8 cellular contexts compared by ENCODE assay signal in the genomic region with DNA sequence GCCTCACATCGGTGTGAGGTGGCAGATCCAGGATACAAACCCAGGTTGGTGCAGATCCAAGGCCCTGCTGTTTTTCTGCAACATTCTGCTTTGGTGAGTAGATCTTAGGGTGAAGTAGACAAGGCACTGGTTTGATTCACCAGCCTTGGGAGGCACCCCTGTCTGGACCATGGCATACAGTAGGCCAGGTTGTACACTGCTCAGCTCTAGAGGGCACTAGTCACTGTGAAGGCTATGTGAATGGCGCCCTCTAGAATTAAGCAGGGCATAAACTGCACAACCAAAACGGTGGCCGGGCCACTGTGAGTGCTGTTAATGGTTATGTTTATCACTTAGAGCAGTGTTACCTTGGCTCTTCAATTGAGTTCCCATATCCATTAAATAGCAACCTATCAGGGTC.
DNase-seq lines count a peak whose midpoint lies in the region; ATAC-seq, FAIRE-seq and TF ChIP-seq lines count a peak whose summit lies in the region.

No MANE protein-coding gene starts in this region.

- no TSS peak for BruUV-seq in IMR-90 (replicated peaks; lab: Mats Ljungman, UMichigan)

- H3K4me2 ChIP-seq in IMR-90 (ENCODE audit: low read depth, low read length): no peak overlapping the region

- TF ChIP-seq CTCF in IMR-90 (conservative IDR thresholded peaks at IDR 0.05; ENCODE audit: low read depth, low read length) (peak; percentile 70), fibroblast of the aortic adventitia (IDR thresholded peaks at IDR 0.05; ENCODE audit: insufficient read depth, low read length) (peak; percentile 54)

- H3K4me1 Mint-ChIP-seq in T-helper 2 cell treated with Interferon-gamma antibody and Interleukin-4, amounts not matched to agents 5 μg/mL and 100 μg/mL, for 36 hours (ENCODE audit: low read depth): peaks cover 16% of the 10 kb centered on the region

- H2BK120ac ChIP-seq in IMR-90 (ENCODE audit: low read depth, low read length): no peak overlapping the region

- H3K79me1 ChIP-seq in IMR-90 (ENCODE audit: low read depth in 1 of 2, low read length in 2 of 2): no peaks in the 10 kb centered on the region

- no peak overlapping the region for H3K4me3 ChIP-seq in IMR-90 (ENCODE audit: insufficient read depth, low read depth, low read length)
- H3K4me3 ChIP-seq in fibroblast of the aortic adventitia (ENCODE audit: low read depth, low read length): no peak overlapping the region

- no peak overlapping the region for H2BK15ac ChIP-seq in IMR-90 (ENCODE audit: low read depth, low read length)

- no peaks in the 10 kb centered on the region for H4K20me1 ChIP-seq in IMR-90 (ENCODE audit: insufficient read depth, low read length)

- no peaks in the 10 kb centered on the region for H3K27me3 Mint-ChIP-seq in T-helper 2 cell treated with Interferon-gamma antibody and Interleukin-4, amounts not matched to agents 5 μg/mL and 100 μg/mL, for 36 hours (ENCODE audit: low read depth)

- H3K36me3 ChIP-seq in IMR-90 (ENCODE audit: control insufficient read depth, insufficient read depth, low read length): no peaks in the 10 kb centered on the region

- no peak overlapping the region for H3K23ac ChIP-seq in IMR-90 (ENCODE audit: low read depth, low read length)

- H2BK20ac ChIP-seq in IMR-90 (ENCODE audit: low read depth, low read length): 0 out of 2 replicates have a peak overlapping the region, but pooled peaks have one; percentile 24

- H3K9me1 ChIP-seq in IMR-90 (ENCODE audit: insufficient read depth, low read length): peaks cover 3% of the 10 kb centered on the region; the same call in 1 of the 2 replicates

- no peak overlapping the region for H2BK5ac ChIP-seq in IMR-90 (ENCODE audit: low read depth, low read length, poor library complexity, severe bottlenecking)

- CTCF ChIA-PET in IMR-90 (lab: Yijun Ruan, JAX): interaction anchor here (0.6 to 1.7 kb wide), 6 partner anchors 205 to 274 kb away, joined by 3 to 5 read pairs (median 3); no protein-coding TSS in a partner anchor

- H4K8ac ChIP-seq in IMR-90 (ENCODE audit: low read depth in 2 of 2, low read length in 2 of 2): no peak overlapping the region

- POLR2A ChIA-PET in IMR-90 (lab: Charles Lee; ENCODE audit: unreplicated experiment): no interaction called here

- H2AK5ac ChIP-seq in IMR-90 (ENCODE audit: low read depth, low read length): no peak overlapping the region; the same call in 1 of the 2 replicates

- H3K27ac Mint-ChIP-seq in T-helper 2 cell treated with Interferon-gamma antibody and Interleukin-4, amounts not matched to agents 5 μg/mL and 100 μg/mL, for 36 hours: no peak overlapping the region

- H3K4me3 Mint-ChIP-seq in T-helper 2 cell treated with Interferon-gamma antibody and Interleukin-4, amounts not matched to agents 5 μg/mL and 100 μg/mL, for 36 hours: no peak overlapping the region

- no peaks in the 10 kb centered on the region for H3K9me3 Mint-ChIP-seq in T-helper 2 cell treated with Interferon-gamma antibody and Interleukin-4, amounts not matched to agents 5 μg/mL and 100 μg/mL, for 36 hours

- H3K9me3 ChIP-seq in IMR-90 (ENCODE audit: control insufficient read depth, insufficient read depth, low read length): no peaks in the 10 kb centered on the region

- H2AFZ ChIP-seq in IMR-90 (replicated peaks; ENCODE audit: low read length, poor library complexity): no peak overlapping the region

- FAIRE-seq in urothelium cell line (lab: Jason Lieb, UNC): no peak

- peaks cover 6% of the 10 kb centered on the region for H3K4me1 ChIP-seq in IMR-90 (ENCODE audit: control insufficient read depth, insufficient read depth, low read length)

- no peak overlapping the region for H3K18ac ChIP-seq in IMR-90 (ENCODE audit: low read depth, low read length)

- no peak overlapping the region for H3K4ac ChIP-seq in IMR-90 (ENCODE audit: low read depth, low read length)

- DNase-seq in NCI-H524 (lab: John Stamatoyannopoulos, UW): peak; percentile 22 to 56
- DNase-seq in NCI-H524 treated with DMSO at 0.1 percent for 48 hours (lab: John Stamatoyannopoulos, UW): no peak
- peak; percentile 36 for DNase-seq in IMR-90
- peak; percentile 38 for DNase-seq in T-helper 2 cell treated with Interferon-gamma antibody and Interleukin-4, amounts not matched to agents 5 μg/mL and 100 μg/mL, for 36 hours (ENCODE audit: low spot score)
- peak; percentile 44 for DNase-seq in fibroblast of the aortic adventitia (ENCODE audit: low read depth)
- DNase-seq in urothelium cell line (ENCODE audit: low spot score): peak; percentile 25

- H2AK9ac ChIP-seq in IMR-90 (replicated peaks; ENCODE audit: low read depth, low read length, poor library complexity): no peak overlapping the region

- intact Hi-C loops in IMR-90 (cut with micrococcal nuclease): no loop called here

- no peak for TF ChIP-seq POLR2A in IMR-90 (IDR thresholded peaks at IDR 0.05; ENCODE audit: low read depth, low read length)

- H3K36me3 Mint-ChIP-seq in T-helper 2 cell treated with Interferon-gamma antibody and Interleukin-4, amounts not matched to agents 5 μg/mL and 100 μg/mL, for 36 hours (ENCODE audit: low read depth): no peaks in the 10 kb centered on the region

- no peak overlapping the region for H4K5ac ChIP-seq in IMR-90 (ENCODE audit: low read depth, low read length)

- ATAC-seq in IMR-90 (ENCODE audit: low read depth): peak; percentile 71
- ATAC-seq in GM19455 (IDR thresholded peaks at IDR 0.05; ENCODE audit: unreplicated experiment): no peak
- no peak for ATAC-seq in GM18868 (IDR thresholded peaks at IDR 0.05; ENCODE audit: unreplicated experiment)

- dilution Hi-C loops in IMR-90 (cut with HindIII; ENCODE audit: low sequenced_read_pairs, unreplicated experiment): no loop called here

- H3K27me3 ChIP-seq in IMR-90 (ENCODE audit: control insufficient read depth, insufficient read depth, low read length): no peaks in the 10 kb centered on the region

- peak; percentile 59 for TF ChIP-seq RAD21 in IMR-90 (IDR thresholded peaks at IDR 0.05; ENCODE audit: low read length)

- no peak overlapping the region for H3K56ac ChIP-seq in IMR-90 (ENCODE audit: extremely low read depth, insufficient read depth, low read length)

- in situ Hi-C loops in IMR-90 (cut with MboI; ENCODE audit: low sequenced_read_pairs): loop anchor here (5.0 kb wide), 1 partner anchor 273 kb away; no protein-coding TSS in a partner anchor

- no peak overlapping the region for H3K14ac ChIP-seq in IMR-90 (replicated peaks; ENCODE audit: low read depth, low read length)

- H3K27ac ChIP-seq in IMR-90 (ENCODE audit: insufficient read depth, low read length): no peak overlapping the region

- no peak overlapping the region for H4K91ac ChIP-seq in IMR-90 (ENCODE audit: insufficient read depth, low read depth, low read length)

- no peak overlapping the region for H3K9ac ChIP-seq in IMR-90 (ENCODE audit: low read depth, low read length)

- WGBS in IMR-90 (ENCODE audit: extremely low coverage in 2 of 2, insufficient read length in 1 of 2), 2 experiments: no CpG with 5 or more reads among the region's 4 CpGs

TF ChIP-seq in IMR-90, 13 proteins besides CTCF, POLR2A, EP300 and RAD21:
- TF ChIP-seq SMC3 (IDR thresholded peaks at IDR 0.05; ENCODE audit: low read depth, low read length): peak; percentile 53
- TF ChIP-seq NFE2L2 (IDR thresholded peaks at IDR 0.05; ENCODE audit: low read depth, low read length): no peak
- TF ChIP-seq RCOR1 (IDR thresholded peaks at IDR 0.05; ENCODE audit: insufficient replicate concordance, low read length): no peak
- no peak for TF ChIP-seq BHLHE40 (IDR thresholded peaks at IDR 0.05; ENCODE audit: low read depth, low read length)
- TF ChIP-seq CEBPB (IDR thresholded peaks at IDR 0.05; ENCODE audit: low read depth, low read length): no peak
- TF ChIP-seq, protein P1, sequence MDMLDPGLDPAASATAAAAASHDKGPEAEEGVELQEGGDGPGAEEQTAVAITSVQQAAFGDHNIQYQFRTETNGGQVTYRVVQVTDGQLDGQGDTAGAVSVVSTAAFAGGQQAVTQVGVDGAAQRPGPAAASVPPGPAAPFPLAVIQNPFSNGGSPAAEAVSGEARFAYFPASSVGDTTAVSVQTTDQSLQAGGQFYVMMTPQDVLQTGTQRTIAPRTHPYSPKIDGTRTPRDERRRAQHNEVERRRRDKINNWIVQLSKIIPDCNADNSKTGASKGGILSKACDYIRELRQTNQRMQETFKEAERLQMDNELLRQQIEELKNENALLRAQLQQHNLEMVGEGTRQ (IDR thresholded peaks at IDR 0.05; ENCODE audit: low read depth, low read length): no peak
